Comparison of ENCODE assay signal across 1 cellular context in genomic region chr7:46705416-46706255, GRCh38.
TF ChIP-seq lines count a peak whose summit lies in the region.

No MANE protein-coding gene starts in this region.

TF ChIP-seq in IMR-90, 13 proteins besides CTCF, POLR2A, EP300 and RAD21:
- TF ChIP-seq CEBPB (IDR thresholded peaks at IDR 0.05; ENCODE audit: low read depth, low read length) (no peak), ELK1 (IDR thresholded peaks at IDR 0.05; ENCODE audit: borderline replicate concordance, low read depth, low read length) (no peak), RFX5 (IDR thresholded peaks at IDR 0.05; ENCODE audit: low read depth, low read length) (no peak), USF2 (IDR thresholded peaks at IDR 0.05; ENCODE audit: low read depth, low read length) (no peak), SMC3 (IDR thresholded peaks at IDR 0.05; ENCODE audit: low read depth, low read length) (no peak), BHLHE40 (IDR thresholded peaks at IDR 0.05; ENCODE audit: low read depth, low read length) (no peak), CHD1 (IDR thresholded peaks at IDR 0.05; ENCODE audit: low read depth, low read length) (no peak), MXI1 (IDR thresholded peaks at IDR 0.05; ENCODE audit: borderline replicate concordance, low read depth, low read length) (no peak), NFE2L2 (IDR thresholded peaks at IDR 0.05; ENCODE audit: low read depth, low read length) (no peak), FOS (IDR thresholded peaks at IDR 0.05; ENCODE audit: low read depth, low read length) (no peak), RCOR1 (IDR thresholded peaks at IDR 0.05; ENCODE audit: insufficient replicate concordance, low read length) (no peak), MAZ (IDR thresholded peaks at IDR 0.05; ENCODE audit: borderline replicate concordance, low read depth, low read length) (no peak), MAFK (IDR thresholded peaks at IDR 0.05; ENCODE audit: low read depth, low read length) (no peak)
